17 cellular contexts compared by ENCODE assay signal in the genomic region with DNA sequence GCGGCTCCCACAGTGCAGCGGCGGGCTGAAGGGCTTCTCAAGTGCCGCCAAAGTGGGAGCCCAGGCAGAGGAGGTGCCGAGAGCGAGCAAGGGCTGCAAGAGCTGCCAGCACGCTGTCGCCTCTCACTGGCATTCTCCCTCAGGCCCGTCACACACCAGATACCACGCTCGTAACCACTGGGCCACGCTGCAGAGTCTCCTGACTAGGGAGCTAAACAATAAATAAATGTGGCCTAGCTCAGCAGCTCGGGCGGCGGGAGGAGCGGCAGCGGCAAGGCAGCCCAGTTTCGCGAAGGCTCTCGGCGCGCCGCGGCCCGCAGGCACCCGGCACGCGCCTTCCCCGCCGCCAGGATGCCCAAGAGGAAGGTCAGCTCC. TPM values are rescaled to one million over a fixed set of nuclear protein-coding genes. Genes with fewer than 3 reads are reported as not detected.
DNase-seq lines count a peak whose midpoint lies in the region; ATAC-seq, FAIRE-seq and TF ChIP-seq lines count a peak whose summit lies in the region.
"Had no signal": no experiment of that assay in that cellular context is flagged by ENCODE, and none has a peak within 500 bp of the region (broad histone marks: within the 10 kb centered on the region; RNA-seq: fewer than 3 reads in every experiment).

No MANE protein-coding gene starts in this region.

- no peak overlapping the region for H4K5ac ChIP-seq in H1 (ENCODE audit: insufficient read length, low read depth, low read length)
- H4K5ac ChIP-seq in mesendoderm (ENCODE audit: low read length) = no peak overlapping the region

- H3K27me3 ChIP-seq in H7 (ENCODE audit: control insufficient read depth, insufficient read depth, low read length) (peaks cover 17% of the 10 kb centered on the region), H1 (replicated peaks in 1 of 4; ENCODE audit: control insufficient read depth in 3 of 4, extremely low read depth in 1 of 4, insufficient read depth in 3 of 4, low read length in 3 of 4) (peaks cover 0 to 31% (median 15%) of the 10 kb centered on the region in 4 experiments; a peak in 6 of 7 replicates), mesendoderm (ENCODE audit: insufficient read depth, low read length, poor library complexity) (no peaks in the 10 kb centered on the region), thyroid gland (no peaks in the 10 kb centered on the region), HAP-1 (ENCODE audit: low read depth) (no peaks in the 10 kb centered on the region)

- H2BK5ac ChIP-seq in H1 (ENCODE audit: low read depth, low read length) (no peak overlapping the region; the same call in 1 of the 2 replicates), mesendoderm (ENCODE audit: low read length) (no peak overlapping the region)

- in situ Hi-C loops in HAP-1 (cut with MboI; ENCODE audit: low sequenced_read_pairs) = loop anchor here (10.0 to 25.0 kb wide), 2 partner anchors 199 to 317 kb away; partner anchors contain the start of gene ST8SIA2

- no peak for TF ChIP-seq EP300 in H1 (IDR thresholded peaks at IDR 0.05; ENCODE audit: borderline replicate concordance in 1 of 2, low read depth in 2 of 2, low read length in 2 of 2)

- no peak overlapping the region for H2BK120ac ChIP-seq in H1 (replicated peaks; ENCODE audit: low read depth, low read length)
- H2BK120ac ChIP-seq in mesendoderm (ENCODE audit: low read depth, low read length) = no peak overlapping the region

- no peak overlapping the region for H2BK15ac ChIP-seq in H1 (ENCODE audit: low read length)
- no peak overlapping the region for H2BK15ac ChIP-seq in mesendoderm (replicated peaks; ENCODE audit: low read depth)

- H2BK12ac ChIP-seq in H1 (ENCODE audit: low read depth, low read length) = peak overlapping the region; percentile 77; the same call in 1 of the 2 replicates

- H3K4me1 ChIP-seq in H1 (replicated peaks in 1 of 4; ENCODE audit: control insufficient read depth in 3 of 4, insufficient read depth in 4 of 4, low read length in 3 of 4) = peaks cover 0 to 6% (median 3%) of the 10 kb centered on the region in 4 experiments; a peak in 4 of 7 replicates
- H3K4me1 ChIP-seq in mesendoderm (ENCODE audit: control insufficient read depth, low read depth, low read length) = no peaks in the 10 kb centered on the region
- peaks cover 0 to 4% of the 10 kb centered on the region in 2 donors for H3K4me1 ChIP-seq in thyroid gland
- peaks cover 14% of the 10 kb centered on the region; the same call in 1 of the 2 replicates for H3K4me1 ChIP-seq in HAP-1
- H3K4me1 ChIP-seq: A549 had no signal

- no peak overlapping the region for H3K4ac ChIP-seq in H1 (replicated peaks; ENCODE audit: insufficient read length, low read depth, low read length)
- no peak overlapping the region for H3K4ac ChIP-seq in mesendoderm (ENCODE audit: low read depth, low read length)

- TF ChIP-seq CTCF in H1 (IDR thresholded peaks at IDR 0.05; ENCODE audit: control extremely low read depth in 1 of 3, insufficient read depth in 1 of 3, low read depth in 1 of 3, low read length in 3 of 3) (no peak), thyroid gland (IDR thresholded peaks at IDR 0.05) (no peak)

- peak overlapping the region; percentile 29; the same call in 1 of the 2 replicates for H2BK20ac ChIP-seq in H1 (ENCODE audit: low read length)

- no peaks in the 10 kb centered on the region for H3K36me3 ChIP-seq in H7 (replicated peaks; ENCODE audit: control insufficient read depth, insufficient read depth, low read length)
- no peaks in the 10 kb centered on the region for H3K36me3 ChIP-seq in H1 (ENCODE audit: control insufficient read depth in 2 of 4, insufficient read depth in 4 of 4, low read length in 3 of 4)
- no peaks in the 10 kb centered on the region for H3K36me3 ChIP-seq in mesendoderm (ENCODE audit: control insufficient read depth, insufficient read depth, low read length)
- H3K36me3 ChIP-seq in thyroid gland = no peaks in the 10 kb centered on the region
- H3K36me3 ChIP-seq in HAP-1 (replicated peaks) = no peaks in the 10 kb centered on the region

- H3K27ac ChIP-seq in H1 (ENCODE audit: low read depth, low read length) (no peak overlapping the region), mesendoderm (ENCODE audit: low read depth, low read length) (no peak overlapping the region), thyroid gland (no peak overlapping the region)
- H3K27ac ChIP-seq: A549, HL-60 had no signal

- no peak overlapping the region for H3K23ac ChIP-seq in H1 (ENCODE audit: insufficient read length)
- H3K23ac ChIP-seq in mesendoderm (ENCODE audit: low read length) = no peak overlapping the region

- H3K4me2 ChIP-seq in H1 (ENCODE audit: insufficient read depth in 1 of 2, low read depth in 2 of 2, low read length in 2 of 2) (peak overlapping the region; percentile 58 to 59), mesendoderm (ENCODE audit: low read length) (peak overlapping the region; percentile 2)
- H3K4me2 ChIP-seq: A549 had no signal

- H3K56ac ChIP-seq in H1 (replicated peaks; ENCODE audit: insufficient read length, low read depth, low read length) (no peak overlapping the region), mesendoderm (ENCODE audit: low read length) (peak overlapping the region; percentile 65)

- peaks cover 8% of the 10 kb centered on the region for H3K23me2 ChIP-seq in H1 (ENCODE audit: low read depth, low read length)

- TF ChIP-seq RAD21 in H1 (IDR thresholded peaks at IDR 0.05 in 1 of 2, conservative IDR thresholded peaks at IDR 0.05 in 1 of 2; ENCODE audit: low read depth in 2 of 2, low read length in 2 of 2) = no peak

- H2AFZ ChIP-seq in H1 (ENCODE audit: low read length) = no peak overlapping the region

- no peak for ATAC-seq in HG02973 (IDR thresholded peaks at IDR 0.05; ENCODE audit: unreplicated experiment)
- ATAC-seq: A549, GM12878 had no signal

- H2AK5ac ChIP-seq in H1 (ENCODE audit: low read depth, low read length) (no peak overlapping the region), mesendoderm (ENCODE audit: low read length) (no peak overlapping the region)

- no peak overlapping the region for H3K14ac ChIP-seq in H1 (ENCODE audit: insufficient read length)

- WGBS in H1 (ENCODE audit: extremely low coverage in 1 of 2, insufficient coverage in 1 of 2, insufficient read length in 1 of 2, insufficient replicate concordance in 2 of 2, low coverage in 1 of 2, low lambda C conversion rate in 2 of 2, missing lambda C conversion rate in 1 of 2), 2 experiments = 3% methylated on average over 30 of the region's 30 CpGs; no CpG with 5 or more reads in 1 of the 2 experiments
- WGBS in mesendoderm (ENCODE audit: extremely low coverage, insufficient coverage, low lambda C conversion rate) = no CpG with 5 or more reads among the region's 30 CpGs
- 82 to 97% methylated on average over 18 to 28 of the region's 30 CpGs for WGBS in thyroid gland, 2 donors

- DNase-seq in H7 (peak; percentile 59), H1 (ENCODE audit: low read depth in 1 of 2, low spot score in 2 of 2) (peak in 1 of 2 experiments; percentile 78), mesendoderm (peak; percentile 83), thyroid gland (peak; percentile 61 to 68), HAP-1 (ENCODE audit: low spot score in 2 of 2) (no peak), NCI-H1436 treated with DMSO at 0.1 percent for 48 hours (lab: John Stamatoyannopoulos, UW) (no peak)
- DNase-seq: Caco-2, KBM-7, NCI-H1092, NCI-H1694, NCI-H446 treated with DMSO at 0.1 percent for 48 hours, NCI-H774 had no signal

- peak overlapping the region; percentile 27 for H3K4me3 ChIP-seq in H7 (ENCODE audit: insufficient read depth, low read depth, low read length)
- peak overlapping the region; percentile 7 to 45 (median 26); a peak in 6 of 8 replicates for H3K4me3 ChIP-seq in H1 (ENCODE audit: extremely low read depth in 1 of 4, insufficient read depth in 2 of 4, low read depth in 3 of 4, low read length in 4 of 4)
- no peak overlapping the region for H3K4me3 ChIP-seq in mesendoderm (ENCODE audit: low read length)
- H3K4me3 ChIP-seq in thyroid gland (replicated peaks in 1 of 3) = no peak overlapping the region
- no peak overlapping the region for H3K4me3 ChIP-seq in HAP-1
- H3K4me3 ChIP-seq: A549, GM12878 had no signal

- no peaks in the 10 kb centered on the region for H4K20me1 ChIP-seq in H1 (replicated peaks in 1 of 2; ENCODE audit: control insufficient read depth in 1 of 2, insufficient read depth in 2 of 2, low read length in 2 of 2)

- TF ChIP-seq POLR2A in H1 (IDR thresholded peaks at IDR 0.05; ENCODE audit: control extremely low read depth in 1 of 2, low read depth in 2 of 2, low read length in 2 of 2) (no peak), thyroid gland (IDR thresholded peaks at IDR 0.05) (no peak)

- POLR2A ChIA-PET in H1 (lab: Charles Lee; ENCODE audit: partially characterized antibody) = interaction anchor here (1.2 to 2.1 kb wide), 2 partner anchors 12 to 317 kb away, joined by 4 to 5 read pairs; partner anchors contain the start of gene ST8SIA2

- H3K18ac ChIP-seq in H1 (ENCODE audit: extremely low read depth, low read length) = peak overlapping the region; percentile 62
- peak overlapping the region; percentile 43 for H3K18ac ChIP-seq in mesendoderm (ENCODE audit: low read length)

- H4K8ac ChIP-seq in H1 (ENCODE audit: extremely low read depth, insufficient read depth, low read length) (peak overlapping the region; percentile 62), mesendoderm (ENCODE audit: low read depth, low read length) (no peak overlapping the region)

- H3K9me3 ChIP-seq in H1 (ENCODE audit: insufficient read depth in 2 of 2, low read depth in 1 of 2, low read length in 1 of 2) = no peaks in the 10 kb centered on the region
- H3K9me3 ChIP-seq in thyroid gland = no peaks in the 10 kb centered on the region
- H3K9me3 ChIP-seq in HAP-1 = no peaks in the 10 kb centered on the region
- H3K9me3 ChIP-seq: A549, Caco-2 had no signal

- H4K91ac ChIP-seq in H1 (replicated peaks; ENCODE audit: insufficient read length, low read length) = no peak overlapping the region

- CTCF ChIA-PET in H1 (lab: Charles Lee; ENCODE audit: partially characterized antibody) = interaction anchor here (0.6 to 9.0 kb wide), 6 partner anchors 17 to 632 kb away, joined by 3 to 67 read pairs (median 4); partner anchors contain the start of gene ST8SIA2

- no peak overlapping the region; a peak in 1 of 7 replicates for H3K9ac ChIP-seq in H1 (replicated peaks in 1 of 4; ENCODE audit: extremely low read depth in 1 of 4, low read depth in 3 of 4, low read length in 3 of 4)
- peak overlapping the region; percentile 28 for H3K9ac ChIP-seq in mesendoderm (ENCODE audit: low read length)

- no peaks in the 10 kb centered on the region for H3K79me2 ChIP-seq in H1 (ENCODE audit: control insufficient read depth in 1 of 2, insufficient read depth in 2 of 2, low read length in 2 of 2)
- no peaks in the 10 kb centered on the region for H3K79me2 ChIP-seq in mesendoderm (ENCODE audit: control insufficient read depth, insufficient read depth, low read length)

- no peak for FAIRE-seq in H1 (lab: Jason Lieb, UNC)
- FAIRE-seq: A549, GM12878, GM18507 had no signal

- intact Hi-C loops in thyroid gland (cut with DNase I) = loop anchor here (10.0 kb wide), 1 partner anchor 617 kb away; no protein-coding TSS in a partner anchor

- H3K79me1 ChIP-seq in H1 (ENCODE audit: low read depth, low read length) (no peaks in the 10 kb centered on the region), mesendoderm (ENCODE audit: low read length) (no peaks in the 10 kb centered on the region)

RNA-seq across cellular contexts. Expression of gene FAM174B, which starts 55.9 kb away (rescaled TPM):
- 16.8 and 26.8 TPM in 2 replicates for total RNA-seq in H7 (2014; rRNA removed; shearing (Covaris generic))
- total RNA-seq in H1 (2021; fragmentation: NEBNext Ultra II Directional; extraction: Animal tissue kit (Norgen Biotek cat#: 25700)) = 35.2 and 35.3 TPM in 2 replicates
- polyA plus RNA-seq in H1 (2011; rRNA removed) = 9.3 and 10.1 TPM in 2 replicates
- 9.7 TPM for polyA plus RNA-seq in H1 (2011; cell fraction: cytosol; rRNA removed)
- polyA plus RNA-seq in H1 (2011; cell fraction: nucleus; rRNA removed) = 13.4 TPM
- 21.5 to 31.3 TPM (median 28.3 TPM) in 4 replicates for polyA plus RNA-seq in H1 (2012, experiment 1 of 2)
- polyA plus RNA-seq in H1 (2012, experiment 2 of 2) = 15.9 TPM
- 20.3 TPM for polyA plus RNA-seq in H1 (2013, experiment 1 of 2)
- polyA plus RNA-seq in H1 (2013, experiment 2 of 2) = 27.1 TPM
- polyA minus RNA-seq in H1 (2011; rRNA and poly(A)+ RNA removed) = 24.5 and 32.5 TPM in 2 replicates
- polyA minus RNA-seq in H1 (2011; cell fraction: cytosol; rRNA and poly(A)+ RNA removed) = 16.4 TPM
- 13.8 TPM for polyA minus RNA-seq in H1 (2011; cell fraction: nucleus; rRNA and poly(A)+ RNA removed)
- 75.6 TPM for polyA plus RNA-seq in mesendoderm (2013, experiment 1 of 2)
- 71.2 TPM for polyA plus RNA-seq in mesendoderm (2013, experiment 2 of 2)
- total RNA-seq in thyroid gland = 10 to 100 TPM; 51.9 to 69.4 (median 61.4) TPM

Comparison
In these comparisons a context has a peak if more than half of its experiments do, and no peak if none do; other contexts are left out.
1. DNase-seq: peak in H7 (single experiment), mesendoderm (single experiment) and thyroid gland (2 of 2); none in HAP-1 (0 of 2) and NCI-H1436 treated with DMSO at 0.1 percent for 48 hours (single experiment).
2. H3K4me3 ChIP-seq: peak in H7 (single experiment) and H1 (4 of 4); none in mesendoderm (single experiment), thyroid gland (0 of 3) and HAP-1 (single experiment).